11 cellular contexts compared by ENCODE assay signal in genomic region chr1:16710656-16711055, GRCh38. TPM values are rescaled to one million over a fixed set of nuclear protein-coding genes. Genes with fewer than 3 reads are reported as not detected.
DNase-seq lines count a peak whose midpoint lies in the region; ATAC-seq and TF ChIP-seq lines count a peak whose summit lies in the region.
"Not testable (repeated sequence)": the region's sequence is repeated elsewhere in the genome, so short reads cannot be mapped to it uniquely, and the experiment has no call there.
"Had no signal": no experiment of that assay in that cellular context is flagged by ENCODE, and none has a peak within 500 bp of the region (broad histone marks: within the 10 kb centered on the region; RNA-seq: fewer than 3 reads in every experiment).

No MANE protein-coding gene starts in this region.

- intact Hi-C loops in right cardiac atrium (cut with DNase I); spleen (cut with DNase I; ENCODE audit: low total_unique reads): not testable (repeated sequence)

- not testable (repeated sequence) for TF ChIP-seq CTCF in spleen (IDR thresholded peaks at IDR 0.05 in 8 of 11, conservative IDR thresholded peaks at IDR 0.05 in 3 of 11)

- not testable (repeated sequence) for H3K4me3 ChIP-seq in right cardiac atrium (ENCODE audit: low read length); spleen

- TF ChIP-seq POLR2A in spleen (IDR thresholded peaks at IDR 0.05) = not testable (repeated sequence)

- H3K4me1 ChIP-seq in right cardiac atrium (ENCODE audit: control insufficient read depth, insufficient read depth, low read length) = not testable (repeated sequence)
- H3K4me1 ChIP-seq in spleen = peaks cover 0 to 11% (median 2%) of the 10 kb centered on the region in 6 donors

- not testable (repeated sequence) for H3K36me3 ChIP-seq in spleen

- 79% methylated on average over 10 of the region's 12 CpGs for WGBS in right cardiac atrium
- 70 to 89% (median 74%) methylated on average over 4 to 11 of the region's 12 CpGs; no CpG with 5 or more reads in 1 of the 5 donors for WGBS in spleen, 5 donors

- not testable (repeated sequence) for H3K27ac ChIP-seq in right cardiac atrium (ENCODE audit: low read length); spleen

- TF ChIP-seq RAD21 in Ishikawa (IDR thresholded peaks at IDR 0.05; ENCODE audit: low read depth) = not testable (repeated sequence)

- H3K9me3 ChIP-seq in right cardiac atrium (ENCODE audit: control insufficient read depth, low read length); spleen: not testable (repeated sequence)

- ATAC-seq in right cardiac atrium = not testable (repeated sequence)

- DNase-seq in C1 segment of cervical spinal cord (lab: John Stamatoyannopoulos, UW) (peak in 9 of 14 donors; percentile 24 to 83 (median 57)), NCI-H446 (lab: John Stamatoyannopoulos, UW) (peak; percentile 81 to 89), astrocyte of the hippocampus (ENCODE audit: low read depth, low spot score) (peak; percentile 18), right cardiac atrium (peak in 2 of 3 donors; percentile 44 to 67), midbrain (lab: John Stamatoyannopoulos, UW) (peak; percentile 48), spleen (peak; percentile 70)
- DNase-seq in activated CD4-positive, CD25-positive, alpha-beta regulatory T cell treated with anti-CD3 and anti-CD28 coated beads, Interleukin-2, amount 50 U/mL, for 72 hours = peak; percentile 21

- peak; percentile 90 for TF ChIP-seq EP300 in Ishikawa (IDR thresholded peaks at IDR 0.05; ENCODE audit: borderline replicate concordance)

- not testable (repeated sequence) for H3K27me3 ChIP-seq in right cardiac atrium (ENCODE audit: control insufficient read depth, insufficient read depth)
- H3K27me3 ChIP-seq in spleen (replicated peaks in 1 of 7) = peaks cover 0 to 28% (median 3%) of the 10 kb centered on the region in 7 donors

TF ChIP-seq in Ishikawa, 13 proteins besides CTCF, POLR2A, EP300 and RAD21:
- TF ChIP-seq TCF12 (IDR thresholded peaks at IDR 0.05; ENCODE audit: low read depth) (peak; percentile 91), TEAD4 (IDR thresholded peaks at IDR 0.05) (peak; percentile 73), FOXM1 (IDR thresholded peaks at IDR 0.05; ENCODE audit: borderline replicate concordance, low read depth) (peak; percentile 77), ZBTB7A (IDR thresholded peaks at IDR 0.05; ENCODE audit: low read depth) (peak; percentile 96), NFIC (IDR thresholded peaks at IDR 0.05) (peak; percentile 93)

RNA-seq across cellular contexts. Expression of gene RNU1-4, which starts 29.7 kb away (rescaled TPM):
- 1,000 to 10,000 TPM; 3,675 to 8,578 (median 7,073) TPM for total RNA-seq in right cardiac atrium
- polyA plus RNA-seq in right cardiac atrium = not detected
- 1,000 to 10,000 TPM in 4 of 7 donors, under 1 TPM in 3; under 0.01 to 8,075 (median 6,234) TPM for total RNA-seq in spleen
- not detected for polyA plus RNA-seq in spleen
- total RNA-seq: HT1080 had no signal
- polyA plus RNA-seq: CD8-positive, alpha-beta memory T cell; SK-N-SH had no signal

RNA-seq across cellular contexts. Expression of gene RNU1-3, which starts 43.9 kb away (rescaled TPM):
- total RNA-seq in right cardiac atrium (1,000 to 10,000 TPM; 3,675 to 8,578 (median 7,073) TPM), spleen (1,000 to 10,000 TPM in 4 of 7 donors, under 1 TPM in 3; under 0.01 to 8,075 (median 6,234) TPM)
- polyA plus RNA-seq in right cardiac atrium (not detected), spleen (not detected)
- total RNA-seq: HT1080 had no signal
- polyA plus RNA-seq: CD8-positive, alpha-beta memory T cell; SK-N-SH had no signal

Comparison
In these comparisons a context has a peak if more than half of its experiments do, and no peak if none do; other contexts are left out.
1. DNase-seq: peak in every context shown above with its lines; median percentile 85 in NCI-H446; 70 in spleen; 57 in C1 segment of cervical spinal cord; 56 in right cardiac atrium; 48 in midbrain; 21 in activated CD4-positive, CD25-positive, alpha-beta regulatory T cell treated with anti-CD3 and anti-CD28 coated beads, Interleukin-2, amount 50 U/mL, for 72 hours; 18 in astrocyte of the hippocampus.